8 cellular contexts compared by ENCODE assay signal in the genomic region with DNA sequence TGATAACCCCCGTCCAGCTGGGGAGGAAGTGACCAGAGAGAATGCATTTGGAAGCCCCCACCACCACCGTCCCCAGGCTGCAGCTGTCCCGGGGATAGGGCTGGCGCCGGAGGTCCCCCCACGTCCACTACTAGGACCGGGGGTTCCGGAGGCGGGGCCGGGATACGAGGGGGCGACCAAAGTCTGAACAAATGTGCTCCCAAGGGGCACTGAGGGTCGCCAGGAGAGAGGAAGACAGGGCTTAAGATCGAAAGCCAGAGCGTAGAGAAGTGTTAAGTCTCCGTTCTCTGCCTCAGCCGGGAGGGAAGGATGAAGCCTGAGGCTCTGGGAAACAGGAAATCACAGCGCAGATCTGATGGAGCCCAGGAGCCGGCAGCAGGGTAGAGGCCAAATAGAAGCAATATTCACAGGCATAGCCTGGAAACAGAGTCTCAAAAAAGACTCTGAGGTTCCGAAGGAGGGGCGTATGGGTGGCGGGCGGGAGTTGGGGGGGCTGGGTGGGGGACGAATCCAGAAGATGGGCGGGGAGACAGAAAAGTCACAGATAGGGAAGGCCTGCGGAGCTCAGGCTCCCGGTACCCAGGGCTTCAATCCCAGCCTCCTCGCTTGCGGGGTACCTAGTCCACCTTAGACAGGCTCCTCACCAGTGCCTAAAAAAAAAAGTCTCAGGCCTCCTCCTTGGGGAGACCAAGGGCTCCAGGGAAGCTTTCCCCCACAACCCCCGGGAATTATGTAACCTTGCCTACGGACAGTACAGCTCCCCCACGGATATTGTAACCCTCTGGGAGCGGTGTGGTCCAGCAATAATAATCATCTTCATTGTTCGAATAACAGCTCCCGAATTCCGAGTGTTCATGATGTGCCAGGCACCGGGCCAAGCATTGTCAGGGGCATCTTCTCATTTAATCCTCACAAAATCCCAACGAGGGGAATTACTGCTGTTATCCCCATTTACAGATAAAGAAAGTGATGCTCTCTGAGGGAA. TPM values are rescaled to one million over a fixed set of nuclear protein-coding genes. Genes with fewer than 3 reads are reported as not detected.
DNase-seq lines count a peak whose midpoint lies in the region; TF ChIP-seq lines count a peak whose summit lies in the region.

No MANE protein-coding gene starts in this region.

- H3K4me3 Mint-ChIP-seq in endothelial cell (ENCODE audit: unreplicated experiment), result peak overlapping the region; percentile 83

- peaks cover 4% of the 10 kb centered on the region for H3K36me3 Mint-ChIP-seq in endothelial cell (ENCODE audit: low read depth, unreplicated experiment)

- DNase-seq in AG04449 (ENCODE audit: low read depth, low spot score) (no peak), SK-N-DZ (ENCODE audit: low spot score) (peak; percentile 72), endothelial cell (ENCODE audit: low spot score) (peak; percentile 49), midbrain (lab: John Stamatoyannopoulos, UW) (peak; percentile 56), amniotic stem cell (lab: John Stamatoyannopoulos, UW) (no peak), HUDEP-2 (lab: John Stamatoyannopoulos, UW; ENCODE audit: unreplicated experiment in 76 of 76) (no peak)

- H3K36me3 ChIP-seq in urinary bladder (ENCODE audit: insufficient read depth), result no peaks in the 10 kb centered on the region

- no peaks in the 10 kb centered on the region for H3K9me3 Mint-ChIP-seq in endothelial cell (ENCODE audit: unreplicated experiment)

- CTCF ChIA-PET in AG04449 (lab: Yijun Ruan, JAX), result interaction anchor here (1.1 to 2.6 kb wide), 4 partner anchors 10 to 23 kb away, joined by 3 to 25 read pairs (median 13); no protein-coding TSS in a partner anchor

- TF ChIP-seq CTCF in AG04449 (IDR thresholded peaks at IDR 0.05; ENCODE audit: insufficient read depth, low read length, missing control alignments), result no peak
- no peak for TF ChIP-seq CTCF in GM12875 (IDR thresholded peaks at IDR 0.05; ENCODE audit: borderline replicate concordance, insufficient read depth, low read depth, low read length)
- no peak for TF ChIP-seq CTCF in endothelial cell (IDR thresholded peaks at IDR 0.05; ENCODE audit: unreplicated experiment)

- H3K27me3 Mint-ChIP-seq in endothelial cell (ENCODE audit: unreplicated experiment), result peaks cover 18% of the 10 kb centered on the region

- POLR2A ChIA-PET in AG04449 (lab: Yijun Ruan, JAX), result interaction anchor here (0.5 to 1.4 kb wide), 2 partner anchors 13 to 17 kb away, joined by 3 to 4 read pairs; partner anchors contain the start of gene GSK3A

- WGBS in urinary bladder, result 4% methylated on average over 38 of the region's 38 CpGs

- peaks cover 22% of the 10 kb centered on the region for H3K4me1 Mint-ChIP-seq in endothelial cell (ENCODE audit: unreplicated experiment)

- peak overlapping the region; percentile 84 for H3K27ac Mint-ChIP-seq in endothelial cell (ENCODE audit: unreplicated experiment)

- H3K4me1 ChIP-seq in urinary bladder (ENCODE audit: insufficient read depth), result peaks cover 2% of the 10 kb centered on the region

- H3K4me3 ChIP-seq in AG04449 (ENCODE audit: low read depth, low read length) (peak overlapping the region; percentile 96), GM12875 (ENCODE audit: low read depth, low read length) (peak overlapping the region; percentile 95), urinary bladder (ENCODE audit: low read depth, low read length) (peak overlapping the region; percentile 94)

- H3K27ac ChIP-seq in urinary bladder (ENCODE audit: low read depth), result peak overlapping the region; percentile 83

RNA-seq across cellular contexts. Expression of gene ERF, which starts 1.1 kb away (rescaled TPM):
- 30.2 and 33.4 TPM in 2 replicates for polyA plus RNA-seq in SK-N-DZ (2014; cell fraction: cytosol; rRNA removed)
- polyA plus RNA-seq in SK-N-DZ (2014; cell fraction: nucleus; rRNA removed), result 69.8 and 78.5 TPM in 2 replicates
- total RNA-seq in endothelial cell (ENCODE audit: unreplicated experiment) (109 TPM), urinary bladder (17.9 TPM)
- 50.9 TPM for polyA plus RNA-seq in urinary bladder

RNA-seq across cellular contexts. Expression of gene CIC, which starts 13.0 kb away (rescaled TPM):
- 14.2 and 17.4 TPM in 2 replicates for polyA plus RNA-seq in SK-N-DZ (2014; cell fraction: cytosol; rRNA removed)
- polyA plus RNA-seq in SK-N-DZ (2014; cell fraction: nucleus; rRNA removed), result 35.7 and 42.1 TPM in 2 replicates
- total RNA-seq in endothelial cell (ENCODE audit: unreplicated experiment) (85.7 TPM), urinary bladder (14.0 TPM)
- 59.5 TPM for polyA plus RNA-seq in urinary bladder

RNA-seq across cellular contexts. Expression of gene GSK3A, which starts 13.7 kb away (rescaled TPM):
- polyA plus RNA-seq in SK-N-DZ (2014; cell fraction: cytosol; rRNA removed), result 39.7 and 55.9 TPM in 2 replicates
- polyA plus RNA-seq in SK-N-DZ (2014; cell fraction: nucleus; rRNA removed), result 26.7 and 35.8 TPM in 2 replicates
- total RNA-seq in endothelial cell (ENCODE audit: unreplicated experiment) (54.4 TPM), urinary bladder (8.4 TPM)
- polyA plus RNA-seq in urinary bladder, result 56.9 TPM

RNA-seq across cellular contexts. Expression of gene ZNF526, which starts 35.9 kb away (rescaled TPM):
- polyA plus RNA-seq in SK-N-DZ (2014; cell fraction: cytosol; rRNA removed), result 7.7 and 9.3 TPM in 2 replicates
- polyA plus RNA-seq in SK-N-DZ (2014; cell fraction: nucleus; rRNA removed), result 5.6 and 6.5 TPM in 2 replicates
- 13.9 TPM for total RNA-seq in endothelial cell (ENCODE audit: unreplicated experiment)
- 7.0 TPM for total RNA-seq in urinary bladder
- polyA plus RNA-seq in urinary bladder, result 6.0 TPM

RNA-seq across cellular contexts. Expression of gene DEDD2, which starts 38.6 kb away (rescaled TPM):
- 50.8 and 59.3 TPM in 2 replicates for polyA plus RNA-seq in SK-N-DZ (2014; cell fraction: cytosol; rRNA removed)
- 44.6 and 50.5 TPM in 2 replicates for polyA plus RNA-seq in SK-N-DZ (2014; cell fraction: nucleus; rRNA removed)
- 27.1 TPM for total RNA-seq in endothelial cell (ENCODE audit: unreplicated experiment)
- total RNA-seq in urinary bladder, result 15.5 TPM
- polyA plus RNA-seq in urinary bladder, result 29.5 TPM

Comparison
In these comparisons a context has a peak if more than half of its experiments do, and no peak if none do; other contexts are left out.
1. DNase-seq: peak in SK-N-DZ (single experiment), endothelial cell (single experiment) and midbrain (single experiment); none in AG04449 (single experiment), amniotic stem cell (single experiment) and HUDEP-2 (0 of 76).
2. Peak in every context shown above with its lines, with median percentiles within 50 percentile points of each other: H3K4me3 ChIP-seq.